Comparison of ENCODE assay signal across 10 cellular contexts in genomic region chr9:79858509-79858908, GRCh38.
DNase-seq lines count a peak whose midpoint lies in the region; ATAC-seq and TF ChIP-seq lines count a peak whose summit lies in the region.
"Had no signal": no experiment of that assay in that cellular context is flagged by ENCODE, and none has a peak within 500 bp of the region (broad histone marks: within the 10 kb centered on the region; RNA-seq: fewer than 3 reads in every experiment).

No MANE protein-coding gene starts in this region.

- no peak overlapping the region for H3K27ac ChIP-seq in uterus
- H3K27ac ChIP-seq: BLaER1 treated with 17β-estradiol and CSF1 and Interleukin-3, amounts not matched to agents 10 nM and 100 nM; SJSA1 had no signal

- no peak for TF ChIP-seq CTCF in uterus (IDR thresholded peaks at IDR 0.05)

- no peaks in the 10 kb centered on the region for H3K36me3 ChIP-seq in uterus
- H3K36me3 ChIP-seq: BLaER1 treated with 17β-estradiol and CSF1 and Interleukin-3, amounts not matched to agents 10 nM and 100 nM; SJSA1 had no signal

- TF ChIP-seq POLR2A in uterus (IDR thresholded peaks at IDR 0.05), result no peak

- H3K27me3 ChIP-seq in uterus, result no peaks in the 10 kb centered on the region
- H3K27me3 ChIP-seq: BLaER1 treated with 17β-estradiol and CSF1 and Interleukin-3, amounts not matched to agents 10 nM and 100 nM; SJSA1 had no signal

- H3K4me3 ChIP-seq in uterus, result no peak overlapping the region
- H3K4me3 ChIP-seq: BLaER1 treated with 17β-estradiol and CSF1 and Interleukin-3, amounts not matched to agents 10 nM and 100 nM; SJSA1 had no signal

- intact Hi-C loops in uterus (cut with DNase I; ENCODE audit: low total_unique reads), result no loop called here

- ATAC-seq in HG03565 (IDR thresholded peaks at IDR 0.05; ENCODE audit: unreplicated experiment) (peak; percentile 76), GM19023 (IDR thresholded peaks at IDR 0.05; ENCODE audit: unreplicated experiment) (no peak), GM21528 (IDR thresholded peaks at IDR 0.05; ENCODE audit: low FRiP score, unreplicated experiment) (no peak)

- no peaks in the 10 kb centered on the region for H3K4me1 ChIP-seq in uterus
- H3K4me1 ChIP-seq: SJSA1 had no signal

- DNase-seq in NOMO-1 treated with DMSO at 0.1 percent for 48 hours (lab: John Stamatoyannopoulos, UW; ENCODE audit: unreplicated experiment), result peak; percentile 30
- DNase-seq in NOMO-1 treated with dmso at 0.1 percent for 144 hours (lab: John Stamatoyannopoulos, UW; ENCODE audit: unreplicated experiment), result no peak
- peak; percentile 2 for DNase-seq in amniotic epithelial cell (ENCODE audit: low read depth)
- DNase-seq in putamen (ENCODE audit: low spot score), result peak; percentile 13
- no peak for DNase-seq in uterus

- H3K9me3 ChIP-seq in uterus, result no peaks in the 10 kb centered on the region
- H3K9me3 ChIP-seq: SJSA1 had no signal

Comparison
In these comparisons a context has a peak if more than half of its experiments do, and no peak if none do; other contexts are left out.
1. DNase-seq: peak in NOMO-1 treated with DMSO at 0.1 percent for 48 hours (single experiment), amniotic epithelial cell (single experiment) and putamen (single experiment); none in NOMO-1 treated with dmso at 0.1 percent for 144 hours (single experiment) and uterus (0 of 2).